8 cellular contexts compared by ENCODE assay signal in the genomic region with DNA sequence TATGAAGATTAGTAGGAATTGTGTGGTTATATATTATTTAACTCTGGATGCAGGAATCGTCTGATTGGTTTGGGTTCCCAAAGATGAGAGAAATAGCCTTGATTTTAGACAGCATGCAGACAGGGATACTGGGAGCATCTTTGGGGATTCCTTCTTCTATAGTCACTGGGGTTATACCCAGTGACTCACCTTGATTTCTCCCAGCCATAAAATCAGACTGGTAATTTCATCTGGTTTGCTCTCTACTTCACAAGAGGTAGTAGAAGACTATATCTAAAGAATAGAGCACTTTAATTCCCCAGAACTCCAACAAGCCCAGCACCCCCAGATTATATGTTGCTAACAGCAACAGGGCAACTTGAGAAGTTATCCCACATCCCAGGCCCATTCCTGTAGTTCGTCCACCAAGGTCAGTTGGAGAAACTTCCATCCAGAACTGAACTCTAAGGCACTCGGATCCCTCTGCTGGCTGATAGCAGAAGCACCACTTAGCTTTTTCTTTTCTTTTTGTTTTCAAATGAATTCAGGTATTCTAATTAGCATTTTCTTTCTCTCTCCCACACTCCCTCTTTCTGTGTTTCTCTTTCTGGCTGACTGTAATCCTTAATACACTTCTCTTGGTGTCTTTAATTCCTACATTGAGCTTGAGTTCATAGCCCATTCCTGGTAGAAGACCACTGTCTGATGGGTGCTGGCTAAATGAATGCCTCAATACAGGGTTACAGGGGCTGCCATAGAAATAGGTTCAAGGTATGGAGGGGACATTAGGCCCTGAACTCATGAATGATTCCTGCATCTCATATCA. TPM values are rescaled to one million over a fixed set of nuclear protein-coding genes. Genes with fewer than 3 reads are reported as not detected.
A peak's percentile ranks its signal among the peaks of the same experiment; 100 is the strongest.
DNase-seq lines count a peak whose midpoint lies in the region; ATAC-seq lines count a peak whose summit lies in the region.

No MANE protein-coding gene starts in this region.

- no peaks in the 10 kb centered on the region for H3K27me3 Mint-ChIP-seq in activated naive CD4-positive, alpha-beta T cell treated with anti-CD3 and anti-CD28 coated beads, Interleukin-2, amount 10 ng/mL, durations not matched to agents 7 days and 5 days

- peaks cover 68% of the 10 kb centered on the region for H3K4me1 Mint-ChIP-seq in activated naive CD4-positive, alpha-beta T cell treated with anti-CD3 and anti-CD28 coated beads, Interleukin-2, amount 10 ng/mL, durations not matched to agents 7 days and 5 days

- no peaks in the 10 kb centered on the region for H3K9me3 Mint-ChIP-seq in activated naive CD4-positive, alpha-beta T cell treated with anti-CD3 and anti-CD28 coated beads, Interleukin-2, amount 10 ng/mL, durations not matched to agents 7 days and 5 days

- ATAC-seq in Right ventricle myocardium superior (ENCODE audit: poor library complexity) (peak; percentile 64), HG02885 (IDR thresholded peaks at IDR 0.05; ENCODE audit: poor library complexity, unreplicated experiment) (peak; percentile 67), HG03108 (IDR thresholded peaks at IDR 0.05; ENCODE audit: unreplicated experiment) (no peak)

- CTCF ChIA-PET in activated naive CD4-positive, alpha-beta T cell treated with anti-CD3 and anti-CD28 coated beads, Interleukin-2, amount 10 ng/mL, durations not matched to agents 7 days and 5 days (lab: Charles Lee): interaction anchor here (0.7 to 8.2 kb wide), 23 partner anchors 8 to 263 kb away, joined by 3 to 159 read pairs (median 4); a partner anchor contains a TSS

- intact Hi-C loops in Right ventricle myocardium superior (cut with DNase I): loop anchor here (5.0 kb wide), 1 partner anchor 112 kb away; no protein-coding TSS in a partner anchor
- intact Hi-C loops in cardiac septum (cut with DNase I): loop anchor here (1.0 to 5.0 kb wide), 2 partner anchors 37 to 114 kb away; a partner anchor contains a TSS

- H3K4me3 Mint-ChIP-seq in activated naive CD4-positive, alpha-beta T cell treated with anti-CD3 and anti-CD28 coated beads, Interleukin-2, amount 10 ng/mL, durations not matched to agents 7 days and 5 days: no peak overlapping the region

- peaks cover 36% of the 10 kb centered on the region for H3K36me3 Mint-ChIP-seq in activated naive CD4-positive, alpha-beta T cell treated with anti-CD3 and anti-CD28 coated beads, Interleukin-2, amount 10 ng/mL, durations not matched to agents 7 days and 5 days

- DNase-seq in Right ventricle myocardium superior (no peak), cardiac septum (ENCODE audit: low spot score) (no peak), NCI-H69 (lab: John Stamatoyannopoulos, UW) (peak; percentile 81), germinal center (ENCODE audit: low spot score) (peak; percentile 36), renal cortical epithelial cell (ENCODE audit: low read depth) (peak; percentile 69)
- DNase-seq in activated naive CD4-positive, alpha-beta T cell treated with anti-CD3 and anti-CD28 coated beads, Interleukin-2, amount 10 ng/mL, durations not matched to agents 7 days and 5 days: peak; percentile 60

- H3K27ac Mint-ChIP-seq in activated naive CD4-positive, alpha-beta T cell treated with anti-CD3 and anti-CD28 coated beads, Interleukin-2, amount 10 ng/mL, durations not matched to agents 7 days and 5 days: peak overlapping the region; percentile 97

RNA-seq across cellular contexts. Expression of a gene that starts 20.4 kb away (rescaled TPM):
- total RNA-seq in Right ventricle myocardium superior (6.4 TPM), cardiac septum (6.2 TPM), renal cortical epithelial cell (19.6 and 50.2 TPM in 2 replicates)

RNA-seq across cellular contexts. Expression of a gene that starts 37.8 kb away (rescaled TPM):
- total RNA-seq in Right ventricle myocardium superior (2.6 TPM), cardiac septum (2.0 TPM), renal cortical epithelial cell (3.6 and 3.8 TPM in 2 replicates)

Comparison
In these comparisons a context has a peak if more than half of its experiments do, and no peak if none do; other contexts are left out.
1. DNase-seq: peak in NCI-H69 (single experiment), activated naive CD4-positive, alpha-beta T cell treated with anti-CD3 and anti-CD28 coated beads, Interleukin-2, amount 10 ng/mL, durations not matched to agents 7 days and 5 days (single experiment), germinal center (single experiment) and renal cortical epithelial cell (single experiment); none in Right ventricle myocardium superior (single experiment) and cardiac septum (single experiment).